In the genomic region with DNA sequence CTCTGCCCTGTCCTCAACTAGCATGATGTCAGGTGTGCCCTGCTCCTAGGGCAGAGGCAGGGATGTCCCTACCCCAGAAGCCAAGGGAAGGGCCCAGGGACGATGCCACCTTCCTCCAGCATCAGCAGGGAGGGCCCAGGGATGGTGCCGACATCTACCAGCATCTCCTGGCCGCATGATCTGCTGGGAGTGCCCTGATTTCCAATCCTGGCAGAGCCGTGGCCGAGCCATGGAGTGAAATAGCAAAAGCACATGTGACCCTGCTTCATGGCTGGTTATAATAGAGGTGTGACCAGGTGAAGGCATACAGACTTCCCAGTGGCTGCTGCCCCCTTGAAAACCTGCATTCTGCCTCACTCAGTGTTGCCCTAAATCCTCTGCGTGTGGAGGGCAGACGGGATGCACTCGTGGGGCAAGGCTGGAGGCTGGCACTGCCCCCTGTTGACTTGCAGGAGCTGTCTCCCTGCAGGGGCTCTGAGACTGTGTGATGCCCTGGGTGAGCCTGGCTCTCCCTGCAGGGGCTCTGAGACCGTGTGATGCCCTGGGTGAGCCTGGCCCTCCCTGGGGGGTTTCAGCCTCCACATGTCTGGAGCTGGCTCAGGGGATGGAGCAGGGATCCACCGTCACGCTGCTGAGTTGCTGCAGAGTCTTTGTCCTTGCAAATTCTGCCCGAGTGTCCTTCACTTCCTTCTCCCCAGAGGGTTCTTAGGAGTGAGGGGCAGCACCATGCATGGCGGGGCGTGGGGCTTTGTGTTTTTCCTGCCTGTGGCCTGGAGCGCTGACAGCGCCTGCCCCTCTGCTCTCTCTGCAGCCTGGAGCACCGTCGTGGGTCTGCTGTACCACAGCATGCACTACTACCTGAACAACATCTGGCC, we compare ENCODE assay signal across 1 cellular context.
TF ChIP-seq lines count a peak whose summit lies in the region.

No MANE protein-coding gene starts in this region.

TF ChIP-seq in H1, 55 proteins besides CTCF, POLR2A, EP300 and RAD21:
- no peak for TF ChIP-seq TEAD4 (IDR thresholded peaks at IDR 0.05; ENCODE audit: low read depth, low read length)
- TF ChIP-seq CBX8 (IDR thresholded peaks at IDR 0.05; ENCODE audit: borderline replicate concordance, low read depth, low read length): no peak
- no peak for TF ChIP-seq EZH2 (IDR thresholded peaks at IDR 0.05; ENCODE audit: low read depth, low read length, severe bottlenecking)
- no peak for TF ChIP-seq TAF1 (IDR thresholded peaks at IDR 0.05; ENCODE audit: low read depth, low read length)
- TF ChIP-seq TBP (IDR thresholded peaks at IDR 0.05; ENCODE audit: low read depth, low read length): no peak
- no peak for TF ChIP-seq NANOG (IDR thresholded peaks at IDR 0.05; ENCODE audit: insufficient read depth, low read depth, low read length, poor library complexity, severe bottlenecking)
- TF ChIP-seq MAFK (IDR thresholded peaks at IDR 0.05; ENCODE audit: low read depth, low read length): no peak
- TF ChIP-seq KDM5A (IDR thresholded peaks at IDR 0.05; ENCODE audit: low read length): no peak
